ENCODE assay signal across 8 cellular contexts in the genomic region with DNA sequence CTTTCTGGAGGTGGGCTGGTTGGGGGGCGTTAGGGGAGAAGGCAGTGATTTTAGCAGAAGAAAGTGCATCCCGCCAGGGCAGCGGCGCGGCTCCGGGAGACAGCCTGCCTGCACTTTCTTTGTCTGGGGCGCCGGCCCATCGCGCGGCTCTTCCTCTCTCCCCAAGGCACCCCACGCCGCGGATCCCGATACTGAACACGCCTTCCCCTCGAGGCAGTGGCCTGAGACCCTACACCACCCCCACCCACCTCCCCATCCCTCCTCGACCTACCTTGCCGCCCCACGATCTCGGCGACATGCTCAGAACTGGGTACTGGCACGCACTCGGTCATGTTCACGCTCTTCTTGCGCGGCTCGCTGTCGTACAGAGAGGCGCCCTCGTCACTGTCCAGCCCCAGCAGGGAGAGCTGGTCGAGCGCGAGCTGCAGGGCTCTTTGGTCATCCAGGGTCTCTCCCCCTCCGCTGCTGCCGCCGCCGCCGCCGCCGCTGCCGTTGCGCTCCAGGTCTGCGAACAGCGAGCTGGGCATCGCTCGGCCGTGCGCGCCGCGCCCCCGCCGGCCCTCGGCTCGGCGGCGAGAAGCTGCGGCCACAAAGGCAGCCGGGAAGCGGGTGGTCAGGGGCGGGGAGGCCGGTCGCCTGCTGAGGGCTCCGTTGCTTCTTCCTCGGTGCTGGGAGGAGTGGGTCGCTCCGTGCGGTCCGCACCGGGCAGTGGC. TPM values are rescaled to one million over a fixed set of nuclear protein-coding genes. Genes with fewer than 3 reads are reported as not detected.
DNase-seq lines count a peak whose midpoint lies in the region; ATAC-seq, FAIRE-seq and TF ChIP-seq lines count a peak whose summit lies in the region.

No MANE protein-coding gene starts in this region.

- H3K9me3 ChIP-seq in WERI-Rb-1 (ENCODE audit: severe bottlenecking) (no peaks in the 10 kb centered on the region), H1 (ENCODE audit: insufficient read depth in 2 of 2, low read depth in 1 of 2, low read length in 1 of 2) (no peaks in the 10 kb centered on the region), mesenchymal stem cell (ENCODE audit: control insufficient read depth, low read length) (no peaks in the 10 kb centered on the region), stomach (no peaks in the 10 kb centered on the region)

- CTCF ChIA-PET in H1 (lab: Charles Lee; ENCODE audit: partially characterized antibody): interaction anchor here (1.4 kb wide), 1 partner anchor 17 kb away, joined by 8 read pairs; no protein-coding TSS in a partner anchor

- H3K18ac ChIP-seq in H1 (ENCODE audit: extremely low read depth, low read length): peak overlapping the region; percentile 87
- H3K18ac ChIP-seq in mesenchymal stem cell (ENCODE audit: low read depth in 1 of 2, low read length in 2 of 2): peak overlapping the region; percentile 87 to 99

- TF ChIP-seq POLR2A in H1 (IDR thresholded peaks at IDR 0.05; ENCODE audit: control extremely low read depth in 1 of 2, low read depth in 2 of 2, low read length in 2 of 2) (no peak), stomach (IDR thresholded peaks at IDR 0.05) (no peak)

- H3K23ac ChIP-seq in H1 (ENCODE audit: insufficient read length) (no peak overlapping the region), mesenchymal stem cell (ENCODE audit: low read length in 2 of 2) (peak overlapping the region in 1 of 2 experiments; percentile 86)

- POLR2A ChIA-PET in H1 (lab: Charles Lee; ENCODE audit: partially characterized antibody): interaction anchor here (0.8 to 2.2 kb wide), 9 partner anchors 10 to 217 kb away, joined by 3 to 9 read pairs (median 3); no protein-coding TSS in a partner anchor

- ATAC-seq in GM18909 (IDR thresholded peaks at IDR 0.05; ENCODE audit: poor library complexity, unreplicated experiment): peak; percentile 12

- peak overlapping the region; percentile 34; the same call in 1 of the 2 replicates for H2AFZ ChIP-seq in H1 (ENCODE audit: low read length)
- peak overlapping the region; percentile 85 for H2AFZ ChIP-seq in mesenchymal stem cell (ENCODE audit: low read depth, low read length)

- H3K56ac ChIP-seq in H1 (replicated peaks; ENCODE audit: insufficient read length, low read depth, low read length): peak overlapping the region; percentile 60

- no peak overlapping the region for H2AK5ac ChIP-seq in H1 (ENCODE audit: low read depth, low read length)
- H2AK5ac ChIP-seq in mesenchymal stem cell (ENCODE audit: low read length, severe bottlenecking): no peak overlapping the region

- H3K4me3 ChIP-seq in WERI-Rb-1 (ENCODE audit: low read depth, low read length) (peak overlapping the region; percentile 98), H1 (ENCODE audit: extremely low read depth in 1 of 4, insufficient read depth in 2 of 4, low read depth in 3 of 4, low read length in 4 of 4) (peak overlapping the region; percentile 72 to 98 (median 90)), mesenchymal stem cell (ENCODE audit: insufficient read depth in 1 of 2, low read depth in 1 of 2, low read length in 2 of 2) (peak overlapping the region; percentile 87 to 89), stomach (peak overlapping the region; percentile 84 to 90 (median 86))

- TF ChIP-seq EP300 in H1 (IDR thresholded peaks at IDR 0.05; ENCODE audit: borderline replicate concordance in 1 of 2, low read depth in 2 of 2, low read length in 2 of 2) (no peak), stomach (IDR thresholded peaks at IDR 0.05) (no peak)

- H3K27me3 ChIP-seq in WERI-Rb-1 (ENCODE audit: insufficient read depth, low read depth, severe bottlenecking): no peaks in the 10 kb centered on the region
- peaks cover 0 to 12% (median 3%) of the 10 kb centered on the region in 4 experiments; a peak in 4 of 7 replicates for H3K27me3 ChIP-seq in H1 (replicated peaks in 1 of 4; ENCODE audit: control insufficient read depth in 3 of 4, extremely low read depth in 1 of 4, insufficient read depth in 3 of 4, low read length in 3 of 4)
- peaks cover 21 to 36% of the 10 kb centered on the region in 2 experiments for H3K27me3 ChIP-seq in mesenchymal stem cell (ENCODE audit: control insufficient read depth in 1 of 2, insufficient read depth in 1 of 2, low read length in 2 of 2)
- H3K27me3 ChIP-seq in stomach: peaks cover 0 to 46% (median 22%) of the 10 kb centered on the region in 3 donors

- H3K4ac ChIP-seq in H1 (replicated peaks; ENCODE audit: insufficient read length, low read depth, low read length) (no peak overlapping the region), mesenchymal stem cell (ENCODE audit: low read depth in 1 of 2, low read length in 2 of 2) (peak overlapping the region; percentile 70 to 94)

- peaks cover 5 to 9% of the 10 kb centered on the region in 2 experiments for H4K20me1 ChIP-seq in H1 (replicated peaks in 1 of 2; ENCODE audit: control insufficient read depth in 1 of 2, insufficient read depth in 2 of 2, low read length in 2 of 2)

- H3K27ac ChIP-seq in WERI-Rb-1: peak overlapping the region; percentile 99
- no peak overlapping the region for H3K27ac ChIP-seq in H1 (ENCODE audit: low read depth, low read length)
- H3K27ac ChIP-seq in mesenchymal stem cell (ENCODE audit: low read length, poor library complexity, severe bottlenecking): peak overlapping the region; percentile 84
- H3K27ac ChIP-seq in stomach: peak overlapping the region; percentile 65 to 94 (median 89)

- H3K4me2 ChIP-seq in H1 (ENCODE audit: insufficient read depth in 1 of 2, low read depth in 2 of 2, low read length in 2 of 2) (peak overlapping the region; percentile 92), mesenchymal stem cell (ENCODE audit: low read length, poor library complexity, severe bottlenecking) (peak overlapping the region; percentile 89)

- peak overlapping the region; percentile 8 for H4K91ac ChIP-seq in H1 (replicated peaks; ENCODE audit: insufficient read length, low read length)
- peak overlapping the region; percentile 52 for H4K91ac ChIP-seq in mesenchymal stem cell (ENCODE audit: low read length)

- no peak overlapping the region for H2BK20ac ChIP-seq in H1 (ENCODE audit: low read length)

- H2BK120ac ChIP-seq in H1 (replicated peaks; ENCODE audit: low read depth, low read length) (no peak overlapping the region), mesenchymal stem cell (ENCODE audit: low read depth, low read length) (peak overlapping the region; percentile 44)

- DNase-seq in Ammon's horn (ENCODE audit: low spot score): peak; percentile 70
- peak; percentile 30 for DNase-seq in HT-29 (ENCODE audit: low spot score)
- peak; percentile 45 for DNase-seq in WERI-Rb-1
- peak in 1 of 2 experiments; percentile 68 for DNase-seq in H1 (ENCODE audit: low read depth in 1 of 2, low spot score in 2 of 2)
- peak; percentile 80 for DNase-seq in mesenchymal stem cell
- no peak for DNase-seq in stomach
- DNase-seq in epidermal melanocyte (ENCODE audit: insufficient read length, low spot score): no peak

- peak overlapping the region; percentile 31 to 84 (median 55); a peak in 6 of 7 replicates for H3K9ac ChIP-seq in H1 (replicated peaks in 1 of 4; ENCODE audit: extremely low read depth in 1 of 4, low read depth in 3 of 4, low read length in 3 of 4)
- H3K9ac ChIP-seq in mesenchymal stem cell (ENCODE audit: low read length): peak overlapping the region; percentile 76

- H3K4me1 ChIP-seq in H1 (replicated peaks in 1 of 4; ENCODE audit: control insufficient read depth in 3 of 4, insufficient read depth in 4 of 4, low read length in 3 of 4): peaks cover 6 to 18% (median 9%) of the 10 kb centered on the region in 4 experiments
- H3K4me1 ChIP-seq in mesenchymal stem cell (ENCODE audit: control insufficient read depth, insufficient read depth, low read depth, low read length): peaks cover 18% of the 10 kb centered on the region
- H3K4me1 ChIP-seq in stomach: peaks cover 24 to 48% (median 40%) of the 10 kb centered on the region in 4 donors

- H3K79me2 ChIP-seq in H1 (ENCODE audit: control insufficient read depth in 1 of 2, insufficient read depth in 2 of 2, low read length in 2 of 2): no peaks in the 10 kb centered on the region; a peak in 1 of 4 replicates

- no peak for TF ChIP-seq RAD21 in H1 (IDR thresholded peaks at IDR 0.05 in 1 of 2, conservative IDR thresholded peaks at IDR 0.05 in 1 of 2; ENCODE audit: low read depth in 2 of 2, low read length in 2 of 2)

- no peak overlapping the region for H3K14ac ChIP-seq in H1 (ENCODE audit: insufficient read length)
- peak overlapping the region in 1 of 2 experiments; percentile 95 for H3K14ac ChIP-seq in mesenchymal stem cell (ENCODE audit: low read length in 2 of 2)

- intact Hi-C loops in stomach (cut with DNase I; ENCODE audit: low total_unique reads): no loop called here

- H2BK5ac ChIP-seq in H1 (ENCODE audit: low read depth, low read length) (peak overlapping the region; percentile 75; the same call in 1 of the 2 replicates), mesenchymal stem cell (ENCODE audit: low read depth, low read length, poor library complexity, severe bottlenecking) (peak overlapping the region; percentile 75)

- TF ChIP-seq CTCF in WERI-Rb-1 (IDR thresholded peaks at IDR 0.05; ENCODE audit: low read depth, low read length): no peak
- no peak for TF ChIP-seq CTCF in H1 (IDR thresholded peaks at IDR 0.05; ENCODE audit: control extremely low read depth in 1 of 3, insufficient read depth in 1 of 3, low read depth in 1 of 3, low read length in 3 of 3)
- TF ChIP-seq CTCF in stomach (IDR thresholded peaks at IDR 0.05): no peak

- H3K23me2 ChIP-seq in H1 (ENCODE audit: low read depth, low read length): peaks cover 33% of the 10 kb centered on the region; the same call in 1 of the 2 replicates

- H3K79me1 ChIP-seq in H1 (ENCODE audit: low read depth, low read length) (no peaks in the 10 kb centered on the region), mesenchymal stem cell (replicated peaks; ENCODE audit: low read length, poor library complexity, severe bottlenecking) (peaks cover 4% of the 10 kb centered on the region)

- WGBS in H1 (ENCODE audit: extremely low coverage in 1 of 2, insufficient coverage in 1 of 2, insufficient read length in 1 of 2, insufficient replicate concordance in 2 of 2, low coverage in 1 of 2, low lambda C conversion rate in 2 of 2, missing lambda C conversion rate in 1 of 2), 2 experiments: 0% methylated on average over 50 of the region's 71 CpGs; no CpG with 5 or more reads in 1 of the 2 experiments
- whole genome bisulfite sequencing in mesenchymal stem cell: under 1% methylated on average over 48 of the region's 71 CpGs
- 0 to 1% (median 0%) methylated on average over 17 to 71 of the region's 71 CpGs for WGBS in stomach, 5 donors

- FAIRE-seq in H1 (lab: Jason Lieb, UNC): no peak

- H3K36me3 ChIP-seq in WERI-Rb-1 (peaks cover 28% of the 10 kb centered on the region), H1 (ENCODE audit: control insufficient read depth in 2 of 4, insufficient read depth in 4 of 4, low read length in 3 of 4) (peaks cover 0 to 6% (median 0%) of the 10 kb centered on the region in 4 experiments; a peak in 2 of 8 replicates), mesenchymal stem cell (ENCODE audit: control insufficient read depth in 1 of 2, insufficient read depth in 2 of 2, low read depth in 1 of 2, low read length in 2 of 2) (peaks cover 0 to 14% of the 10 kb centered on the region in 2 experiments), stomach (peaks cover 0 to 4% (median 0%) of the 10 kb centered on the region in 4 donors)

- H2BK12ac ChIP-seq in H1 (ENCODE audit: low read depth, low read length) (peak overlapping the region; percentile 92; the same call in 1 of the 2 replicates), mesenchymal stem cell (ENCODE audit: low read length in 2 of 2) (peak overlapping the region in 1 of 2 experiments; percentile 90)

- H2BK15ac ChIP-seq in H1 (ENCODE audit: low read length) (no peak overlapping the region; the same call in 1 of the 2 replicates), mesenchymal stem cell (ENCODE audit: low read depth, poor library complexity, severe bottlenecking) (no peak overlapping the region)

- H4K8ac ChIP-seq in H1 (ENCODE audit: extremely low read depth, insufficient read depth, low read length) (peak overlapping the region; percentile 87; the same call in 1 of the 2 replicates), mesenchymal stem cell (ENCODE audit: low read length) (peak overlapping the region; percentile 79)

- H4K5ac ChIP-seq in H1 (ENCODE audit: insufficient read length, low read depth, low read length): no peak overlapping the region

RNA-seq across cellular contexts. Expression of gene MEX3B, which starts 0.5 kb away (rescaled TPM):
- 0.92 and 1.7 TPM in 2 replicates for total RNA-seq in HT-29 (2014; rRNA removed; shearing (Covaris generic))
- total RNA-seq in H1 (2021; fragmentation: NEBNext Ultra II Directional; extraction: Animal tissue kit (Norgen Biotek cat#: 25700)): 15.6 and 15.9 TPM in 2 replicates
- polyA plus RNA-seq in H1 (2011; rRNA removed): 8.0 and 13.6 TPM in 2 replicates
- polyA plus RNA-seq in H1 (2011; cell fraction: cytosol; rRNA removed): 7.7 TPM
- 10.9 TPM for polyA plus RNA-seq in H1 (2011; cell fraction: nucleus; rRNA removed)
- polyA plus RNA-seq in H1 (2012, experiment 1 of 2): 6.3 to 10.4 TPM (median 7.5 TPM) in 4 replicates
- 8.6 TPM for polyA plus RNA-seq in H1 (2012, experiment 2 of 2)
- 8.4 TPM for polyA plus RNA-seq in H1 (2013, experiment 1 of 2)
- 7.9 TPM for polyA plus RNA-seq in H1 (2013, experiment 2 of 2)
- polyA minus RNA-seq in H1 (2011; rRNA and poly(A)+ RNA removed): 3.0 and 3.1 TPM in 2 replicates
- polyA minus RNA-seq in H1 (2011; cell fraction: cytosol; rRNA and poly(A)+ RNA removed): 9.0 TPM
- polyA minus RNA-seq in H1 (2011; cell fraction: nucleus; rRNA and poly(A)+ RNA removed): 9.1 TPM
- polyA plus RNA-seq in mesenchymal stem cell (2013, experiment 1 of 2): 5.3 TPM
- 6.3 TPM for polyA plus RNA-seq in mesenchymal stem cell (2013, experiment 2 of 2)
- total RNA-seq in stomach: 1 to 10 TPM in 1 of 5 donors, under 1 TPM in 1, not detected in 3; 0.45 to 2.9 TPM
- polyA plus RNA-seq in stomach: under 1 TPM; 0.44 to 0.63 (median 0.46) TPM

Comparison
In these comparisons a context has a peak if more than half of its experiments do, and no peak if none do; other contexts are left out.
1. DNase-seq: peak in Ammon's horn (single experiment), HT-29 (single experiment), WERI-Rb-1 (single experiment) and mesenchymal stem cell (single experiment); none in stomach (single experiment) and epidermal melanocyte (single experiment).
2. Peak in every context shown above with its lines, with median percentiles within 50 percentile points of each other: H3K4me3 ChIP-seq.